Comparison of ENCODE assay signal across 8 cellular contexts in genomic region chr19:8194528-8195275, GRCh38. TPM values are rescaled to one million over a fixed set of nuclear protein-coding genes. Genes with fewer than 3 reads are reported as not detected.
DNase-seq lines count a peak whose midpoint lies in the region; ATAC-seq and TF ChIP-seq lines count a peak whose summit lies in the region.

No MANE protein-coding gene starts in this region.

- no peak overlapping the region for H3K4me3 ChIP-seq in iPS-20b (ENCODE audit: low read length)
- H3K4me3 ChIP-seq in thymus (ENCODE audit: low read length), result peak overlapping the region; percentile 20

- peak; percentile 23 for DNase-seq in activated T-cell treated with anti-CD3 and anti-CD28 coated beads for 1 hour (ENCODE audit: low read depth)
- no peak for DNase-seq in activated T-cell treated with anti-CD3 and anti-CD28 coated beads for 4 hours
- peak; percentile 72 for DNase-seq in activated CD8-positive, alpha-beta memory T cell treated with anti-CD3 and anti-CD28 coated beads for 24 hours
- no peak for DNase-seq in GM20000 (ENCODE audit: low spot score)
- DNase-seq in T1000 (lab: John Stamatoyannopoulos, UW), result no peak

- peak overlapping the region; percentile 38 for H3K27ac ChIP-seq in iPS-20b (ENCODE audit: low read length)
- H3K27ac ChIP-seq in thymus (ENCODE audit: low read depth), result peak overlapping the region; percentile 93

- peak overlapping the region; percentile 21; the same call in 1 of the 2 replicates for H3K9ac ChIP-seq in iPS-20b (ENCODE audit: low read depth, low read length)

- no peak for ATAC-seq in GM19395 (IDR thresholded peaks at IDR 0.05; ENCODE audit: unreplicated experiment)

- no peaks in the 10 kb centered on the region for H3K9me3 ChIP-seq in iPS-20b (ENCODE audit: insufficient read depth, low read depth, low read length)
- H3K9me3 ChIP-seq in thymus (ENCODE audit: control insufficient read depth), result no peaks in the 10 kb centered on the region

- 26% methylated on average over 11 of the region's 11 CpGs for WGBS in thymus

- no peak for TF ChIP-seq CTCF in GM20000 (IDR thresholded peaks at IDR 0.05; ENCODE audit: extremely low read depth, missing control alignments)

- H3K4me1 ChIP-seq in iPS-20b (ENCODE audit: insufficient read depth, low read length) (peaks cover 9% of the 10 kb centered on the region), thymus (ENCODE audit: control insufficient read depth, insufficient read depth, low read length) (peaks cover 25% of the 10 kb centered on the region)

- no peaks in the 10 kb centered on the region for H3K36me3 ChIP-seq in iPS-20b (ENCODE audit: insufficient read depth, low read depth, low read length)
- no peaks in the 10 kb centered on the region for H3K36me3 ChIP-seq in thymus (ENCODE audit: control insufficient read depth, insufficient read depth)

- H3K27me3 ChIP-seq in iPS-20b (ENCODE audit: insufficient read depth, low read length) (no peaks in the 10 kb centered on the region), thymus (ENCODE audit: control insufficient read depth, insufficient read depth) (no peaks in the 10 kb centered on the region)

RNA-seq across cellular contexts. Expression of gene CERS4, which starts 14.5 kb away (rescaled TPM):
- 28.5 TPM for polyA plus RNA-seq in thymus

RNA-seq across cellular contexts. Expression of gene FBN3, which starts 45.3 kb away (rescaled TPM):
- polyA plus RNA-seq in thymus, result 0.16 TPM

Comparison
In these comparisons a context has a peak if more than half of its experiments do, and no peak if none do; other contexts are left out.
1. DNase-seq: peak in activated T-cell treated with anti-CD3 and anti-CD28 coated beads for 1 hour (single experiment) and activated CD8-positive, alpha-beta memory T cell treated with anti-CD3 and anti-CD28 coated beads for 24 hours (single experiment); none in activated T-cell treated with anti-CD3 and anti-CD28 coated beads for 4 hours (single experiment), GM20000 (single experiment) and T1000 (single experiment).